ENCODE assay signal across 8 cellular contexts in genomic region chr6:30828027-30828962, GRCh38. TPM values are rescaled to one million over a fixed set of nuclear protein-coding genes. Genes with fewer than 3 reads are reported as not detected.
DNase-seq lines count a peak whose midpoint lies in the region; ATAC-seq and TF ChIP-seq lines count a peak whose summit lies in the region.

No MANE protein-coding gene starts in this region.

- peak; percentile 75 for DNase-seq in HS-27A (ENCODE audit: low read depth)
- peak; percentile 94 for DNase-seq in OCI-M1 (lab: John Stamatoyannopoulos, UW)
- peak; percentile 83 for DNase-seq in activated T-cell treated with anti-CD3 and anti-CD28 coated beads for 4 hours
- no peak for DNase-seq in epithelial cell of proximal tubule (ENCODE audit: low read depth)
- DNase-seq in mucosa of gallbladder (ENCODE audit: low spot score), result peak; percentile 87
- DNase-seq in stimulated activated CD8-positive, alpha-beta memory T cell treated with anti-CD3 and anti-CD28 coated beads, Interleukin-15, amount 100 ng/mL, for 48 hours (ENCODE audit: low read depth in 2 of 2), result peak; percentile 63 to 70

- H3K4me3 ChIP-seq in epithelial cell of proximal tubule (ENCODE audit: low read depth, low read length), result no peak overlapping the region

- no peak for ATAC-seq in HG02840 (IDR thresholded peaks at IDR 0.05; ENCODE audit: low FRiP score, unreplicated experiment)

- H3K27ac ChIP-seq in C4-2B, result peak overlapping the region; percentile 71

- TF ChIP-seq CTCF in C4-2B (conservative IDR thresholded peaks at IDR 0.05) (peak; percentile 97), epithelial cell of proximal tubule (conservative IDR thresholded peaks at IDR 0.05; ENCODE audit: low read depth, low read length) (peak; percentile 98)

RNA-seq across cellular contexts. Expression of gene DDR1, which starts 56.0 kb away (rescaled TPM):
- total RNA-seq in epithelial cell of proximal tubule, result 72.0 and 128 TPM in 2 replicates
- total RNA-seq in mucosa of gallbladder, result 457 TPM
